In the genomic region with DNA sequence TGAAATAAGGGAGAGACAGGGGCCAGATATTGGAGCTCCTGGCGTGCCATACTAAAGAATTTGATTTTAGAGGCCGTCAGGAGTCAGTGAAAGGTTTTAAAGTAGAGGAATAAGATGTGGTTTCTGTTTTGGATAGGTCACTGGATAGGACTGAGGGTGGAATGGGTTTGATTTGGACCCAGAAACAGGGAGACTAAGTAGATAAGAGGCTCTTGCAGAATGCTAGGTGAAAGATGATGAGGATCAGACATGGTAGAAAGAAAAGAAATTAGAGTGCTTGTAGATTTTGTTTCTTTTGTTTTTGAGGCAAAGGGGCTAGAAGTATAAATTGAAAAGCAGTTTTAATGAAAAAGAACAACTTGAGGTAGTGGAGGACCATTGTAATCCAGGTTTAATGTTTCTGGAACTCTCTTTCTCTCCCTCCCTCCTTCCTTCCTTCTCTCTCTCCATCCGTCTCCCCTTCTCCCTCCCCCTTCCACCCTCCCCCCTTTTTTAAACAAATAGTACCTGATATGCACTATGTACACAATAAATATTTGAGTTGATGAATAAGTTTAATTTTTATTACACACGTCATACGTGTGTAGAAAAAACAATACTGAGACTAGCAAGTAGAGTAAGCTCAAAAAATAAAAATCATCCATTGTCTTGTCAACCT, we compare ENCODE assay signal across 7 cellular contexts. TPM values are rescaled to one million over a fixed set of nuclear protein-coding genes. Genes with fewer than 3 reads are reported as not detected.
DNase-seq lines count a peak whose midpoint lies in the region; ATAC-seq and TF ChIP-seq lines count a peak whose summit lies in the region.

No MANE protein-coding gene starts in this region.

- peak overlapping the region; percentile 83 for H3K4me2 ChIP-seq in HCT116 (ENCODE audit: low read length)

- no peak overlapping the region for H3K27ac ChIP-seq in HCT116 (ENCODE audit: low read depth, low read length)
- no peak overlapping the region for H3K27ac ChIP-seq in iPS DF 6.9 (ENCODE audit: low read length)

- H3K79me2 ChIP-seq in HCT116 (ENCODE audit: insufficient read depth, low read length), result peaks cover 68% of the 10 kb centered on the region

- CTCF ChIA-PET in HCT116 (lab: Charles Lee), result no interaction called here
- CTCF ChIA-PET in activated CD4-positive, alpha-beta memory T cell treated with anti-CD3 and anti-CD28 coated beads for 36 hours (lab: Charles Lee), result interaction anchor here (0.6 to 4.7 kb wide), 8 partner anchors 12 to 43 kb away, joined by 3 to 28 read pairs (median 7); a partner anchor contains a TSS

- no peak for TF ChIP-seq CTCF in HCT116 (IDR thresholded peaks at IDR 0.05 in 2 of 3, conservative IDR thresholded peaks at IDR 0.05 in 1 of 3; ENCODE audit: borderline replicate concordance in 1 of 3, insufficient read depth in 1 of 3, low read depth in 2 of 3, low read length in 2 of 3)

- peak overlapping the region; percentile 90 for H3K4me3 Mint-ChIP-seq in activated CD4-positive, alpha-beta memory T cell treated with anti-CD3 and anti-CD28 coated beads for 36 hours
- peak overlapping the region; percentile 87 for H3K4me3 Mint-ChIP-seq in stimulated activated memory B cell treated with anti-CD40 and anti-IgM and Interleukin-4, amounts not matched to agents 10 μg/mL and 1 μg/mL and 100 μg/mL, for 72 hours

- H3K27me3 ChIP-seq in HCT116 (ENCODE audit: insufficient read depth, low read length), result no peaks in the 10 kb centered on the region
- no peaks in the 10 kb centered on the region for H3K27me3 ChIP-seq in iPS DF 6.9 (ENCODE audit: control insufficient read depth, insufficient read depth, low read length)

- POLR2A ChIA-PET in HCT116 (lab: Charles Lee), result no interaction called here
- POLR2A ChIA-PET in activated CD4-positive, alpha-beta memory T cell treated with anti-CD3 and anti-CD28 coated beads for 36 hours (lab: Charles Lee), result interaction anchor here (1.0 to 8.0 kb wide), 10 partner anchors 12 to 43 kb away, joined by 3 to 178 read pairs (median 10); a partner anchor contains a TSS

- H3K27me3 Mint-ChIP-seq in activated CD4-positive, alpha-beta memory T cell treated with anti-CD3 and anti-CD28 coated beads for 36 hours, result no peaks in the 10 kb centered on the region
- H3K27me3 Mint-ChIP-seq in stimulated activated memory B cell treated with anti-CD40 and anti-IgM and Interleukin-4, amounts not matched to agents 10 μg/mL and 1 μg/mL and 100 μg/mL, for 72 hours, result no peaks in the 10 kb centered on the region

- H3K4me3 ChIP-seq in HCT116 (replicated peaks in 1 of 2; ENCODE audit: low read depth in 1 of 2, low read length in 2 of 2), result peak overlapping the region; percentile 69 to 81
- H3K4me3 ChIP-seq in iPS DF 6.9 (ENCODE audit: low read length), result peak overlapping the region; percentile 22; the same call in 1 of the 2 replicates

- peak overlapping the region; percentile 95 for H3K27ac Mint-ChIP-seq in activated CD4-positive, alpha-beta memory T cell treated with anti-CD3 and anti-CD28 coated beads for 36 hours
- peak overlapping the region; percentile 92 for H3K27ac Mint-ChIP-seq in stimulated activated memory B cell treated with anti-CD40 and anti-IgM and Interleukin-4, amounts not matched to agents 10 μg/mL and 1 μg/mL and 100 μg/mL, for 72 hours

- H3K9me3 ChIP-seq in HCT116 (ENCODE audit: control insufficient read depth in 1 of 2, insufficient read depth in 1 of 2, low read depth in 1 of 2, low read length in 2 of 2) (no peaks in the 10 kb centered on the region), iPS DF 6.9 (ENCODE audit: control insufficient read depth, insufficient read depth, low read length) (no peaks in the 10 kb centered on the region)

- H3K9me2 ChIP-seq in HCT116 (ENCODE audit: insufficient read depth), result no peaks in the 10 kb centered on the region

- peak overlapping the region; percentile 75 for H3K9ac ChIP-seq in HCT116 (ENCODE audit: low read length)

- ATAC-seq in HCT116 (no peak), HG02642 (IDR thresholded peaks at IDR 0.05; ENCODE audit: poor library complexity, unreplicated experiment) (no peak)
- ATAC-seq in stimulated activated memory B cell treated with anti-CD40 and anti-IgM and Interleukin-4, amounts not matched to agents 10 μg/mL and 1 μg/mL and 100 μg/mL, for 72 hours, result no peak

- RAD21 ChIA-PET in HCT116 (lab: Charles Lee; ENCODE audit: low non-redundant PET in 1 of 2, low total read pairs in 2 of 2, uncharacterized antibody in 2 of 2, unreplicated experiment in 2 of 2), result no interaction called here

- no peak for TF ChIP-seq RAD21 in HCT116 (IDR thresholded peaks at IDR 0.05; ENCODE audit: low read depth)

- 100% methylated on average over 1 of the region's 5 CpGs for WGBS in iPS DF 6.9 (ENCODE audit: insufficient coverage, insufficient read length)

- H3K4me1 Mint-ChIP-seq in activated CD4-positive, alpha-beta memory T cell treated with anti-CD3 and anti-CD28 coated beads for 36 hours (ENCODE audit: low read depth), result peaks cover 48% of the 10 kb centered on the region
- peaks cover 68% of the 10 kb centered on the region for H3K4me1 Mint-ChIP-seq in stimulated activated memory B cell treated with anti-CD40 and anti-IgM and Interleukin-4, amounts not matched to agents 10 μg/mL and 1 μg/mL and 100 μg/mL, for 72 hours

- no peak overlapping the region for H2AFZ ChIP-seq in HCT116 (ENCODE audit: low read depth, low read length, poor library complexity, severe bottlenecking)

- intact Hi-C loops in HCT116 (cut with micrococcal nuclease), result no loop called here
- intact Hi-C loops in activated CD4-positive, alpha-beta memory T cell treated with anti-CD3 and anti-CD28 coated beads for 36 hours (cut with micrococcal nuclease), result no loop called here

- peaks cover 65% of the 10 kb centered on the region for H3K36me3 Mint-ChIP-seq in activated CD4-positive, alpha-beta memory T cell treated with anti-CD3 and anti-CD28 coated beads for 36 hours
- peaks cover 30% of the 10 kb centered on the region for H3K36me3 Mint-ChIP-seq in stimulated activated memory B cell treated with anti-CD40 and anti-IgM and Interleukin-4, amounts not matched to agents 10 μg/mL and 1 μg/mL and 100 μg/mL, for 72 hours

- H3K36me3 ChIP-seq in HCT116 (ENCODE audit: control insufficient read depth in 1 of 2, insufficient read depth in 2 of 2, low read length in 2 of 2) (peaks cover 0 to 22% of the 10 kb centered on the region in 2 experiments; a peak in 2 of 4 replicates), iPS DF 6.9 (ENCODE audit: control insufficient read depth, insufficient read depth, low read length) (no peaks in the 10 kb centered on the region)

- no peak for DNase-seq in HCT116 (ENCODE audit: low read depth, low spot score)
- no peak for DNase-seq in activated CD4-positive, alpha-beta memory T cell treated with anti-CD3 and anti-CD28 coated beads for 36 hours
- DNase-seq in iPS DF 6.9 (ENCODE audit: low read depth, low spot score), result no peak
- DNase-seq in NCI-H446 (lab: John Stamatoyannopoulos, UW), result no peak
- no peak for DNase-seq in hippocampal formation (lab: John Stamatoyannopoulos, UW)

- BruUV-seq in HCT116 (replicated peaks; lab: Mats Ljungman, UMichigan), result no TSS peak

- H3K4me1 ChIP-seq in HCT116 (ENCODE audit: control insufficient read depth in 1 of 2, insufficient read depth in 2 of 2, low read length in 2 of 2) (peaks cover 10 to 21% of the 10 kb centered on the region in 2 experiments), iPS DF 6.9 (ENCODE audit: control insufficient read depth, insufficient read depth, low read length) (peaks cover 2% of the 10 kb centered on the region; the same call in 1 of the 2 replicates)

- H3K9me3 Mint-ChIP-seq in activated CD4-positive, alpha-beta memory T cell treated with anti-CD3 and anti-CD28 coated beads for 36 hours, result no peaks in the 10 kb centered on the region
- no peaks in the 10 kb centered on the region for H3K9me3 Mint-ChIP-seq in stimulated activated memory B cell treated with anti-CD40 and anti-IgM and Interleukin-4, amounts not matched to agents 10 μg/mL and 1 μg/mL and 100 μg/mL, for 72 hours

- no peak for TF ChIP-seq POLR2A in HCT116 (IDR thresholded peaks at IDR 0.05; ENCODE audit: borderline replicate concordance, extremely low read depth, insufficient read depth, insufficient read length)

- peaks cover 13% of the 10 kb centered on the region; the same call in 1 of the 2 replicates for H4K20me1 ChIP-seq in HCT116 (ENCODE audit: insufficient read depth)

TF ChIP-seq in HCT116, 20 proteins besides CTCF, POLR2A, EP300 and RAD21:
- TF ChIP-seq SP1 (IDR thresholded peaks at IDR 0.05; ENCODE audit: low read depth) (no peak), POLR2AphosphoS5 (IDR thresholded peaks at IDR 0.05; ENCODE audit: low read depth, low read length) (no peak), ZNF274 (IDR thresholded peaks at IDR 0.05; ENCODE audit: low read depth, low read length) (no peak), EGR1 (IDR thresholded peaks at IDR 0.05; ENCODE audit: low read depth) (no peak), YY1 (IDR thresholded peaks at IDR 0.05; ENCODE audit: extremely low read depth, insufficient replicate concordance, low read depth, low read length) (no peak), SRF (IDR thresholded peaks at IDR 0.05; ENCODE audit: low read depth) (no peak)
- TF ChIP-seq, protein P1, sequence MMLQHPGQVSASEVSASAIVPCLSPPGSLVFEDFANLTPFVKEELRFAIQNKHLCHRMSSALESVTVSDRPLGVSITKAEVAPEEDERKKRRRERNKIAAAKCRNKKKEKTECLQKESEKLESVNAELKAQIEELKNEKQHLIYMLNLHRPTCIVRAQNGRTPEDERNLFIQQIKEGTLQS (IDR thresholded peaks at IDR 0.05), result no peak

RNA-seq across cellular contexts. Expression of a gene that starts 1.9 kb away (rescaled TPM):
- total RNA-seq in HCT116 (2021; ENCODE audit: unreplicated experiment), result 194 TPM
- 77.1 and 115 TPM in 2 replicates for polyA plus RNA-seq in HCT116 (2012)
- total RNA-seq in activated CD4-positive, alpha-beta memory T cell treated with anti-CD3 and anti-CD28 coated beads for 36 hours, result 100 to 1,000 TPM; 535 to 552 TPM

RNA-seq across cellular contexts. Expression of a gene that starts 32.2 kb away (rescaled TPM):
- total RNA-seq in HCT116 (2021; ENCODE audit: unreplicated experiment), result 23.5 TPM
- polyA plus RNA-seq in HCT116 (2012), result 7.3 and 10.6 TPM in 2 replicates
- 10 to 100 TPM; 77.8 to 83.9 TPM for total RNA-seq in activated CD4-positive, alpha-beta memory T cell treated with anti-CD3 and anti-CD28 coated beads for 36 hours
